Comparison of ENCODE assay signal across 35 cellular contexts in the genomic region with DNA sequence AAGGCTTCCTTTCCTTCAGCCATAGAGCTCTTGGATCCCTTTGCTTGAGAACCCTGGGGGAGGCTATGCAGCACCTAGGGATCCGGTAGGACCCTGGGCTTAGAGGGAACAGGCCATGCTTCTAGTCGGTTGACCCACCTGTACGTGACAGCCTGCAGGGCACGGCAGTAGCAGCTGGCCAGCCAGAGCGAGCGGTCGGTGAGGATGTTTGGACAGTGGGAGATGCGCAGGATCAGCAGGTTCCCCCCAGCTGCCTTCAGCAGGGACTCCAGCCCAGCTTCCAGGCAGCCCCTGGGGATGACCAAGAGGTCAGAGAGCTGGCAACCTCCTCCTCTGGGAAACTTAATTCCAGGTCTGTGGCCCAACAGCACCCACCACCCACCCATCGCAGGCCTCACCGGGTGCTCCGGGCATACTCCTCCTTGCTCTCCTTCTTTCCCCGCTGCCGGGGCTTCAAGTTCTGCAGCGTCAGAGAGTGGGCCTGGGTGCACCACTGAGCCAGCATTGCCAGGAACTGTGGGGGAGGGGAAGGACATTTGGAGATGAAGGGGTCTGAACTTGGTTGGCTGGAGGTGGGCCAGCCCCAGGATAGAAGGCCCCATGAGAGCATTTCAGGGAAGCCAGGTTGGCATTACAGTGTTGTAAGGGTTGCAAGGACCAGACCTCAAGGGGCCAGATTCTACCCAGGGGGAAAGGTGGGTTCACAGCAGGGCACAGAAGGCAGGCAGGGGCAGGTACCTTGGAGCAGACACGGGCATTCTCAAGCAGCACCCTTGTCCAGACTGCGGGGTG. TPM values are rescaled to one million over a fixed set of nuclear protein-coding genes. Genes with fewer than 3 reads are reported as not detected.
"Had no signal": no experiment of that assay in that cellular context is flagged by ENCODE, and none has a peak within 500 bp of the region (broad histone marks: within the 10 kb centered on the region; RNA-seq: fewer than 3 reads in every experiment).

No MANE protein-coding gene starts in this region.

- H3K4me2 ChIP-seq: KMS-11 had no signal

- H3K9me3 Mint-ChIP-seq: activated CD4-positive, alpha-beta T cell treated with anti-CD3 and anti-CD28 coated beads, Interleukin-2, amount 10 ng/mL, durations not matched to agents 7 days and 5 days; activated naive CD4-positive, alpha-beta T cell treated with anti-CD3 and anti-CD28 coated beads, Interleukin-2, amount 10 ng/mL, durations not matched to agents 7 days and 5 days; activated naive CD8-positive, alpha-beta T cell treated with anti-CD3 and anti-CD28 coated beads for 36 hours; activated T-cell treated with anti-CD3 and anti-CD28 coated beads, Interleukin-2, amount 50 U/mL, for 4 hours; activated T-helper 1 cell treated with anti-CD3 and anti-CD28 coated beads, Interleukin-12 subunit alpha, Interleukin-12 subunit beta, Interleukin-2, Interleukin-4 antibody, amounts not matched to agents 30 ng/mL and 10 ng/mL and 1 ng/mL, durations not matched to agents 14 hours and 24 hours and 36 hours had no signal

- H3K9me3 ChIP-seq: Peyer's patch, SJCRH30 had no signal

- ATAC-seq: activated CD8-positive, alpha-beta T cell treated with anti-CD3 and anti-CD28 coated beads, Interleukin-2, amount 10 ng/mL, durations not matched to agents 7 days and 5 days; activated T-cell treated with anti-CD3 and anti-CD28 coated beads, Interleukin-2, amount 50 U/mL, for 4 hours; PC-3; Right ventricle myocardium inferior had no signal

- H3K36me3 ChIP-seq: brain microvascular endothelial cell, cardiac muscle cell, Peyer's patch had no signal

- H3K27ac Mint-ChIP-seq: activated CD4-positive, alpha-beta T cell treated with anti-CD3 and anti-CD28 coated beads, Interleukin-2, amount 10 ng/mL, durations not matched to agents 7 days and 5 days; activated CD8-positive, alpha-beta T cell treated with anti-CD3 and anti-CD28 coated beads, Interleukin-2, amount 10 ng/mL, durations not matched to agents 7 days and 5 days; activated naive CD4-positive, alpha-beta T cell treated with anti-CD3 and anti-CD28 coated beads, Interleukin-2, amount 10 ng/mL, durations not matched to agents 7 days and 5 days; activated naive CD8-positive, alpha-beta T cell treated with anti-CD3 and anti-CD28 coated beads for 36 hours; activated T-helper 1 cell treated with anti-CD3 and anti-CD28 coated beads, Interleukin-12 subunit alpha, Interleukin-12 subunit beta, Interleukin-2, Interleukin-4 antibody, amounts not matched to agents 30 ng/mL and 10 ng/mL and 1 ng/mL, durations not matched to agents 14 hours and 24 hours and 36 hours had no signal

- DNase-seq: activated CD4-positive, alpha-beta T cell treated with anti-CD3 and anti-CD28 coated beads, Interleukin-2, amount 10 ng/mL, durations not matched to agents 7 days and 5 days; activated CD4-positive, alpha-beta T cell treated with anti-CD3 and anti-CD28 coated beads, Interleukin-2, amount 50 U/mL, for 48 hours; activated CD8-positive, alpha-beta T cell treated with anti-CD3 and anti-CD28 coated beads, Interleukin-2, amount 10 ng/mL, durations not matched to agents 7 days and 5 days; activated gamma-delta T cell treated with Interleukin-2 at 50 U/mL for 16 hours; activated naive CD4-positive, alpha-beta T cell treated with anti-CD3 and anti-CD28 coated beads, Interleukin-2, amount 10 ng/mL, durations not matched to agents 7 days and 5 days; activated naive CD8-positive, alpha-beta T cell treated with anti-CD3 and anti-CD28 coated beads for 36 hours; activated T-cell treated with anti-CD3 and anti-CD28 coated beads for 4 hours; activated T-cell treated with anti-CD3 and anti-CD28 coated beads, Interleukin-2, amount 50 U/mL, for 4 hours; amniotic stem cell; aorta; brain microvascular endothelial cell; MM.1S; MV-4-11; NCI-H1092; NCI-H1436 treated with DMSO at 0.1 percent for 48 hours; NCI-H187; NCI-H2029 treated with DMSO at 0.1 percent for 48 hours; NCI-H2107; NCI-H2171; NCI-H510A; NCI-H526; NCI-H748 treated with DMSO at 0.1 percent for 48 hours; NK-92 treated with Interleukin-12 subunit alpha and Interleukin-12 subunit beta, amount 100 ng/mL, for 24 hours; PC-3; Peyer's patch; SJCRH30; T1000 had no signal

- H3K4me3 Mint-ChIP-seq: activated CD4-positive, alpha-beta T cell treated with anti-CD3 and anti-CD28 coated beads, Interleukin-2, amount 10 ng/mL, durations not matched to agents 7 days and 5 days; activated CD8-positive, alpha-beta T cell treated with anti-CD3 and anti-CD28 coated beads, Interleukin-2, amount 10 ng/mL, durations not matched to agents 7 days and 5 days; activated naive CD4-positive, alpha-beta T cell treated with anti-CD3 and anti-CD28 coated beads, Interleukin-2, amount 10 ng/mL, durations not matched to agents 7 days and 5 days; activated naive CD8-positive, alpha-beta T cell treated with anti-CD3 and anti-CD28 coated beads for 36 hours; activated T-cell treated with anti-CD3 and anti-CD28 coated beads, Interleukin-2, amount 50 U/mL, for 4 hours; activated T-helper 1 cell treated with anti-CD3 and anti-CD28 coated beads, Interleukin-12 subunit alpha, Interleukin-12 subunit beta, Interleukin-2, Interleukin-4 antibody, amounts not matched to agents 30 ng/mL and 10 ng/mL and 1 ng/mL, durations not matched to agents 14 hours and 24 hours and 36 hours had no signal

- H3K27me3 Mint-ChIP-seq: activated CD4-positive, alpha-beta T cell treated with anti-CD3 and anti-CD28 coated beads, Interleukin-2, amount 10 ng/mL, durations not matched to agents 7 days and 5 days; activated naive CD4-positive, alpha-beta T cell treated with anti-CD3 and anti-CD28 coated beads, Interleukin-2, amount 10 ng/mL, durations not matched to agents 7 days and 5 days; activated naive CD8-positive, alpha-beta T cell treated with anti-CD3 and anti-CD28 coated beads for 36 hours had no signal

- H3K27me3 ChIP-seq: SJCRH30 had no signal

- H3K27ac ChIP-seq: brain microvascular endothelial cell, cardiac muscle cell, KMS-11, Peyer's patch, RWPE1, SJCRH30, SK-N-MC, WERI-Rb-1 had no signal

- H3K9ac ChIP-seq: KMS-11 had no signal

- H3K4me3 ChIP-seq: cardiac muscle cell, Peyer's patch, SJCRH30, SK-N-MC had no signal

RNA-seq across cellular contexts. Expression of gene EGR4, which starts 29.6 kb away (rescaled TPM):
- total RNA-seq: activated CD4-positive, alpha-beta T cell treated with anti-CD3 and anti-CD28 coated beads, Interleukin-2, amount 10 ng/mL, durations not matched to agents 7 days and 5 days; activated CD8-positive, alpha-beta T cell treated with anti-CD3 and anti-CD28 coated beads, Interleukin-2, amount 10 ng/mL, durations not matched to agents 7 days and 5 days; aorta; LHCN-M2; PC-3; Peyer's patch; Right ventricle myocardium inferior; SJCRH30 had no signal
- polyA plus RNA-seq: aorta had no signal
